ENCODE assay signal across 24 cellular contexts in the genomic region with DNA sequence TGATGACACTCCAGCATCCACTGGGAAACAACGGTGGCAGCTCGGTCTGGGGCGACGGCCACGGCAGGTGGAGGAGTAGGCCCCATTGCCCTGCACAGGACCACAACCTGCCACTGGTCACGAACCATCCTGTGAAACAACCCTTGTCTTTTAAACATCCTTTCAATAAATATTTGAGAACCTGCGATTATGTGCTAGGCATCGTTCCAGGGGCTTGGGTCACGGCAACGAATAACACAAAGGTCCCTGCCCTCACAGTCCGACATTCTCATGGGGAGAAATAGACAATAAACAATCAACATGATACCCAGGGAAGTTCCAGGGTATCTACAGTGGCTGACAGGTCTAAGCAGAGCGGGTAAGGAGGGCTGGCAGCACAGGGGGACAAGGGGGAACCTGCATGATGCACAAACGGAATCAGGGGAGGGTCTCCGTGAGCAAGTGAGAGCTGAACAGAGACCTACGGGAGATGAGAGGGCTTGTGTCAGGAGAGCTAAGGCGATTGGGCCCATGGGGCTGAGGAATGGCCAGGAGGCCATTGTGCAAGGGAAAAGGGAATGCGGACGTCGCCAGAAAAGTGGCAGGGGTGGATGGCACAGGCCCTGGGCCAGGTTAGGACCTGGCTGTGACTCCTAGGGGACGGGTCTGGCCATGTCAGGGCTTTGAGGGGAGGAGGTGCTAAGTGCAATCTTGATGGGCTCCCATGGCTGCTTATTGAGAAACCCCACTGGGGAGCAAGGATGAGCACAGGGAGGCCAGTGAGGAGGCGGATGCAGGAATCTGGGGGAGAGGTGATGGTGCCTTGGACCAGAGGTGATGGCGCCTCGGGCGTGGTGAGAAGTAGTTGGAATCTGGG. TPM values are rescaled to one million over a fixed set of nuclear protein-coding genes. Genes with fewer than 3 reads are reported as not detected.
DNase-seq lines count a peak whose midpoint lies in the region; ATAC-seq and TF ChIP-seq lines count a peak whose summit lies in the region.
"Had no signal": no experiment of that assay in that cellular context is flagged by ENCODE, and none has a peak within 500 bp of the region (broad histone marks: within the 10 kb centered on the region; RNA-seq: fewer than 3 reads in every experiment).

No MANE protein-coding gene starts in this region.

- no peak overlapping the region for H3K9ac ChIP-seq in trophoblast cell (ENCODE audit: low read length)

- peaks cover 5% of the 10 kb centered on the region for H3K9me3 ChIP-seq in trophoblast cell (ENCODE audit: insufficient read depth, low read depth, low read length)
- H3K9me3 ChIP-seq in tibial nerve: no peaks in the 10 kb centered on the region
- no peaks in the 10 kb centered on the region for H3K9me3 ChIP-seq in thyroid gland
- H3K9me3 ChIP-seq: spleen, transverse colon had no signal

- no peak overlapping the region for H4K8ac ChIP-seq in trophoblast cell (ENCODE audit: low read depth, low read length)

- no peak overlapping the region for H4K12ac ChIP-seq in trophoblast cell (ENCODE audit: low read depth, low read length)

- no CpG with 5 or more reads among the region's 24 CpGs for WGBS in trophoblast cell (ENCODE audit: extremely low coverage, insufficient coverage, insufficient read length)
- 79 to 80% methylated on average over 23 of the region's 24 CpGs for WGBS in tibial nerve, 2 donors
- 90% methylated on average over 23 to 24 of the region's 24 CpGs for WGBS in thyroid gland, 2 donors

- H3K18ac ChIP-seq in trophoblast cell (ENCODE audit: low read length): no peak overlapping the region

- no peak overlapping the region for H3K4ac ChIP-seq in trophoblast cell (ENCODE audit: low read depth, low read length)

- H3K27ac ChIP-seq in VCaP: peak overlapping the region; percentile 74
- H3K27ac ChIP-seq in trophoblast cell (ENCODE audit: low read depth, low read length): no peak overlapping the region
- peak overlapping the region in 2 of 4 donors; percentile 43 to 80 for H3K27ac ChIP-seq in tibial nerve
- no peak overlapping the region for H3K27ac ChIP-seq in thyroid gland

- peaks cover 10% of the 10 kb centered on the region for H3K79me1 ChIP-seq in trophoblast cell (ENCODE audit: low read length)

- TF ChIP-seq CTCF in VCaP (conservative IDR thresholded peaks at IDR 0.05) (no peak), fibroblast of mammary gland (conservative IDR thresholded peaks at IDR 0.05; ENCODE audit: control insufficient read depth, insufficient read depth, low read depth, low read length) (no peak), tibial nerve (IDR thresholded peaks at IDR 0.05) (no peak), thyroid gland (IDR thresholded peaks at IDR 0.05) (no peak)

- H3K79me2 ChIP-seq in trophoblast cell (ENCODE audit: control insufficient read depth, insufficient read depth, low read length, poor library complexity): no peaks in the 10 kb centered on the region

- H3K36me3 ChIP-seq in H7 (replicated peaks; ENCODE audit: control insufficient read depth, insufficient read depth, low read length): no peaks in the 10 kb centered on the region
- H3K36me3 ChIP-seq in trophoblast cell (ENCODE audit: control insufficient read depth in 1 of 2, insufficient read depth in 2 of 2, low read length in 2 of 2): peaks cover 0 to 4% of the 10 kb centered on the region in 2 experiments
- H3K36me3 ChIP-seq in tibial nerve: peaks cover 0 to 4% (median 0%) of the 10 kb centered on the region in 3 donors
- no peaks in the 10 kb centered on the region for H3K36me3 ChIP-seq in thyroid gland
- H3K36me3 ChIP-seq: spleen, transverse colon had no signal

- H3K27me3 ChIP-seq in H7 (ENCODE audit: control insufficient read depth, insufficient read depth, low read length): no peaks in the 10 kb centered on the region
- H3K27me3 ChIP-seq in trophoblast cell (ENCODE audit: insufficient read depth, low read length): no peaks in the 10 kb centered on the region
- H3K27me3 ChIP-seq in tibial nerve: no peaks in the 10 kb centered on the region
- no peaks in the 10 kb centered on the region for H3K27me3 ChIP-seq in thyroid gland
- H3K27me3 ChIP-seq: spleen, transverse colon had no signal

- no peak for TF ChIP-seq EP300 in tibial nerve (IDR thresholded peaks at IDR 0.05)

- no peak overlapping the region for H2BK12ac ChIP-seq in trophoblast cell (ENCODE audit: low read length)

- intact Hi-C loops in thyroid gland (cut with DNase I): no loop called here

- no peak for ATAC-seq in HG02852 (IDR thresholded peaks at IDR 0.05; ENCODE audit: unreplicated experiment)
- ATAC-seq: GM23338, SK-N-SH treated with all-trans-retinoic acid at 6 μM for 48 hours had no signal

- H2AK5ac ChIP-seq in trophoblast cell (ENCODE audit: low read length): no peak overlapping the region

- H3K14ac ChIP-seq in trophoblast cell (ENCODE audit: low read length): no peak overlapping the region

- H3K23ac ChIP-seq in trophoblast cell (ENCODE audit: low read length): no peak overlapping the region

- TF ChIP-seq POLR2A in tibial nerve (IDR thresholded peaks at IDR 0.05): no peak
- TF ChIP-seq POLR2A in thyroid gland (IDR thresholded peaks at IDR 0.05): no peak

- no peak overlapping the region for H2AFZ ChIP-seq in trophoblast cell (ENCODE audit: insufficient read depth, low read length, poor library complexity)
- H2AFZ ChIP-seq: GM23338 had no signal

- H4K91ac ChIP-seq in trophoblast cell (ENCODE audit: low read depth, low read length): no peak overlapping the region

- H3K4me2 ChIP-seq in trophoblast cell (ENCODE audit: low read length): no peak overlapping the region
- H3K4me2 ChIP-seq: GM23338 had no signal

- H2BK5ac ChIP-seq in trophoblast cell (ENCODE audit: low read depth, low read length, poor library complexity): no peak overlapping the region

- H3K4me3 ChIP-seq in H7 (ENCODE audit: insufficient read depth, low read depth, low read length): no peak overlapping the region
- no peak overlapping the region for H3K4me3 ChIP-seq in fibroblast of mammary gland (ENCODE audit: control insufficient read depth, low read depth, low read length)
- H3K4me3 ChIP-seq in trophoblast cell (ENCODE audit: low read depth, low read length): peak overlapping the region; percentile 18
- H3K4me3 ChIP-seq in tibial nerve: no peak overlapping the region
- H3K4me3 ChIP-seq in thyroid gland (replicated peaks in 1 of 3): no peak overlapping the region
- H3K4me3 ChIP-seq: GM23338, spleen, transverse colon had no signal

- H3K4me1 ChIP-seq in trophoblast cell (ENCODE audit: control insufficient read depth in 1 of 2, insufficient read depth in 2 of 2, low read length in 2 of 2) (peaks cover 13 to 14% of the 10 kb centered on the region in 2 experiments), tibial nerve (peaks cover 0 to 60% (median 14%) of the 10 kb centered on the region in 4 donors), thyroid gland (peaks cover 13 to 21% of the 10 kb centered on the region in 2 donors)

- DNase-seq in H7 (peak; percentile 44), fibroblast of mammary gland (ENCODE audit: low read depth) (peak; percentile 50), trophoblast cell (peak; percentile 45 to 71), tibial nerve (ENCODE audit: low spot score in 2 of 2) (no peak), thyroid gland (no peak)
- DNase-seq: activated naive CD4-positive, alpha-beta T cell treated with anti-CD3 and anti-CD28 coated beads, Interleukin-2, amount 10 ng/mL, durations not matched to agents 7 days and 5 days; anterior cingulate cortex; central memory CD4-positive, alpha-beta T cell; DMS53; glutamatergic neuron; Karpas-422; kidney; NCI-H187 treated with DMSO at 0.1 percent for 48 hours; nucleus accumbens; OCI-M1; spleen; stimulated activated CD4-positive, alpha-beta T cell treated with anti-CD3 and anti-CD28 coated beads, Interleukin-2, amount 100 ng/mL, for 48 hours; stimulated activated naive CD4-positive, alpha-beta T cell treated with Interleukin-2 at 50 U/mL for 16 hours; T-helper 9 cell; transverse colon had no signal

- H2BK120ac ChIP-seq in trophoblast cell (ENCODE audit: insufficient read depth, low read length, poor library complexity): no peak overlapping the region

RNA-seq across cellular contexts. Expression of a gene that starts 9.7 kb away (rescaled TPM):
- 44.9 and 45.1 TPM in 2 replicates for total RNA-seq in H7 (2014; rRNA removed; shearing (Covaris generic))
- 102 and 105 TPM in 2 replicates for polyA plus RNA-seq in trophoblast cell (2013)
- 10 to 100 TPM; 15.3 to 55.3 (median 29.7) TPM for total RNA-seq in tibial nerve
- 10 to 100 TPM; 10.9 to 16.0 (median 15.4) TPM for total RNA-seq in thyroid gland

Comparison
In these comparisons a context has a peak if more than half of its experiments do, and no peak if none do; other contexts are left out.
1. DNase-seq: peak in H7 (single experiment), fibroblast of mammary gland (single experiment) and trophoblast cell (2 of 2); none in tibial nerve (0 of 2) and thyroid gland (0 of 2).